Comparison of ENCODE assay signal across 1 cellular context in genomic region chr6:148465011-148465335, GRCh38.
TF ChIP-seq lines count a peak whose summit lies in the region.

No MANE protein-coding gene starts in this region.

TF ChIP-seq in WTC11, 78 proteins besides CTCF, POLR2A, EP300 and RAD21 (continued from another document):
- no peak for TF ChIP-seq ZNF281 (CRISPR knock-in tag; IDR thresholded peaks at IDR 0.05)
- TF ChIP-seq PRRX2 (CRISPR knock-in tag; IDR thresholded peaks at IDR 0.05): no peak
- no peak for TF ChIP-seq STAT6 (CRISPR knock-in tag; conservative IDR thresholded peaks at IDR 0.05; ENCODE audit: low read depth)
- no peak for TF ChIP-seq TEAD4 (CRISPR knock-in tag; IDR thresholded peaks at IDR 0.05)
- no peak for TF ChIP-seq ZBTB21 (CRISPR knock-in tag; IDR thresholded peaks at IDR 0.05; ENCODE audit: borderline replicate concordance)
